Comparison of ENCODE assay signal across 8 cellular contexts in the genomic region with DNA sequence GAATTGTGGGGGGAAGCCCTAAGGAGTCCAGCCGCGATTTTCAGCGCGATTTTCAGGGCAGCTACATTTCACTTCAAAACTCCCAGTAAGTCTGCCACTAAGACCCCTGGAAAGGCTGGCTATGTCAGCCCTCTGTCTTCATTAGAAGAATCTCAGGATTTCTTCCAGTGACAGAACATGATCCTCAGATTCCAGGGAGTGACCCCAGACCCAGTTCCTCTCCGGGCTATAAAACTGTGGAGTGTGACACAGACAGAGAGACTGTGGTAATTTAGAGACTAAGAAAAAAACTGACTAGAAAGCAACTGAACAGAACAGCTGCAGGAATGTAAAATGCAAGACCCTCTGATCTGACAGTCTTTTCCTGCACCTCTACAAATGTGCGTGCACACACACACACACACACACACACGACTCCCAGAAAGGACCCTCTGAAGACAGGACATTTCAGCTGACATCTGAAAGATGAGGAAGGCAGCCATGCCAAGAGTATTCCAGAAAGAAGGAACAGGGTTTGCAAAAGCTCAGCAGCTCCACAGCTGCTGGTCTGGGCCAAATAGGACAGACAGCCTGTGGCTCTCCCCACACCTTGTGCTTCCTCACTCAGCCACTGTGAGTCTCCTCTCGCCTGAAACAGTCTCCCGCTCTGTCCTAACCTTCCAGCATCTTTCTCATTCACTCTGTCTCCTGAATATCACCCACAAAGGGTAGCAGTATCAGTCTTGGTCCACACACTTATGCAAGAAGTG.
DNase-seq lines count a peak whose midpoint lies in the region; ATAC-seq and TF ChIP-seq lines count a peak whose summit lies in the region.

No MANE protein-coding gene starts in this region.

- no TSS peak for BruUV-seq in HCT116 (replicated peaks; lab: Mats Ljungman, UMichigan)

- H3K36me3 Mint-ChIP-seq in activated naive CD8-positive, alpha-beta T cell treated with anti-CD3 and anti-CD28 coated beads, Interleukin-2, amount 10 ng/mL, durations not matched to agents 7 days and 5 days, result peaks cover 5% of the 10 kb centered on the region

- TF ChIP-seq CTCF in HCT116 (IDR thresholded peaks at IDR 0.05 in 2 of 3, conservative IDR thresholded peaks at IDR 0.05 in 1 of 3; ENCODE audit: borderline replicate concordance in 1 of 3, insufficient read depth in 1 of 3, low read depth in 2 of 3, low read length in 2 of 3), result peak in 1 of 3 experiments; percentile 30; a peak in 2 of 6 replicates

- peak overlapping the region in 3 of 11 experiments; percentile 6 to 77 (median 51); a peak in 3 of 22 replicates for H3K27ac ChIP-seq in BLaER1 treated with 17β-estradiol and CSF1 and Interleukin-3, amounts not matched to agents 10 nM and 100 nM
- H3K27ac ChIP-seq in HCT116 (ENCODE audit: low read depth, low read length), result no peak overlapping the region

- H2AFZ ChIP-seq in HCT116 (ENCODE audit: low read depth, low read length, poor library complexity, severe bottlenecking), result no peak overlapping the region

- H3K4me1 Mint-ChIP-seq in activated naive CD8-positive, alpha-beta T cell treated with anti-CD3 and anti-CD28 coated beads, Interleukin-2, amount 10 ng/mL, durations not matched to agents 7 days and 5 days, result peaks cover 25% of the 10 kb centered on the region

- peaks cover 8% of the 10 kb centered on the region for H3K27me3 Mint-ChIP-seq in activated naive CD8-positive, alpha-beta T cell treated with anti-CD3 and anti-CD28 coated beads, Interleukin-2, amount 10 ng/mL, durations not matched to agents 7 days and 5 days

- no peak for DNase-seq in HCT116 (ENCODE audit: low read depth, low spot score)
- no peak for DNase-seq in activated naive CD8-positive, alpha-beta T cell treated with anti-CD3 and anti-CD28 coated beads, Interleukin-2, amount 10 ng/mL, durations not matched to agents 7 days and 5 days
- DNase-seq in kidney tubule cell (ENCODE audit: low spot score), result peak; percentile 15
- DNase-seq in NCI-H1105 (lab: John Stamatoyannopoulos, UW), result no peak

- H3K9me2 ChIP-seq in HCT116 (ENCODE audit: insufficient read depth), result no peaks in the 10 kb centered on the region

- ATAC-seq in HCT116 (peak; percentile 88), GM19395 (IDR thresholded peaks at IDR 0.05; ENCODE audit: unreplicated experiment) (no peak), HG03097 (IDR thresholded peaks at IDR 0.05; ENCODE audit: low FRiP score, unreplicated experiment) (no peak), HG03521 (IDR thresholded peaks at IDR 0.05; ENCODE audit: unreplicated experiment) (no peak)
- ATAC-seq in activated naive CD8-positive, alpha-beta T cell treated with anti-CD3 and anti-CD28 coated beads, Interleukin-2, amount 10 ng/mL, durations not matched to agents 7 days and 5 days (ENCODE audit: low read depth), result no peak

- peaks cover 0 to 76% (median 21%) of the 10 kb centered on the region in 11 experiments; a peak in 13 of 22 replicates for H3K27me3 ChIP-seq in BLaER1 treated with 17β-estradiol and CSF1 and Interleukin-3, amounts not matched to agents 10 nM and 100 nM
- H3K27me3 ChIP-seq in HCT116 (ENCODE audit: insufficient read depth, low read length), result 0 out of 2 replicates have a peak, but pooled peaks cover 4% of the 10 kb centered on the region

- POLR2A ChIA-PET in HCT116 (lab: Charles Lee), result interaction anchor here (1.4 kb wide), 1 partner anchor 47 kb away, joined by 3 read pairs; no protein-coding TSS in a partner anchor
- POLR2A ChIA-PET in activated naive CD8-positive, alpha-beta T cell treated with anti-CD3 and anti-CD28 coated beads, Interleukin-2, amount 10 ng/mL, durations not matched to agents 7 days and 5 days (lab: Charles Lee), result interaction anchor here (0.6 to 1.3 kb wide), 2 partner anchors 26 to 180 kb away, joined by 3 read pairs; no protein-coding TSS in a partner anchor

- H3K79me2 ChIP-seq in HCT116 (ENCODE audit: insufficient read depth, low read length), result no peaks in the 10 kb centered on the region

- H3K9me3 ChIP-seq in BLaER1 treated with 17β-estradiol and CSF1 and Interleukin-3, amounts not matched to agents 10 nM and 100 nM (replicated peaks in 1 of 11), result no peaks in the 10 kb centered on the region; a peak in 1 of 22 replicates
- H3K9me3 ChIP-seq in HCT116 (ENCODE audit: control insufficient read depth in 1 of 2, insufficient read depth in 1 of 2, low read depth in 1 of 2, low read length in 2 of 2), result no peaks in the 10 kb centered on the region

- H3K9ac ChIP-seq in BLaER1 treated with 17β-estradiol and CSF1 and Interleukin-3, amounts not matched to agents 10 nM and 100 nM, result no peak overlapping the region
- H3K9ac ChIP-seq in HCT116 (ENCODE audit: low read length), result no peak overlapping the region

- H3K4me2 ChIP-seq in BLaER1 treated with 17β-estradiol and CSF1 and Interleukin-3, amounts not matched to agents 10 nM and 100 nM, result peak overlapping the region; percentile 68 to 83 (median 72)
- H3K4me2 ChIP-seq in HCT116 (ENCODE audit: low read length), result no peak overlapping the region

- no peak overlapping the region for H3K4me3 Mint-ChIP-seq in activated naive CD8-positive, alpha-beta T cell treated with anti-CD3 and anti-CD28 coated beads, Interleukin-2, amount 10 ng/mL, durations not matched to agents 7 days and 5 days

- H4K20me1 ChIP-seq in BLaER1 treated with 17β-estradiol and CSF1 and Interleukin-3, amounts not matched to agents 10 nM and 100 nM, result peaks cover 0 to 27% (median 6%) of the 10 kb centered on the region in 11 experiments; a peak in 8 of 22 replicates
- H4K20me1 ChIP-seq in HCT116 (ENCODE audit: insufficient read depth), result no peaks in the 10 kb centered on the region

- H3K9me3 Mint-ChIP-seq in activated naive CD8-positive, alpha-beta T cell treated with anti-CD3 and anti-CD28 coated beads, Interleukin-2, amount 10 ng/mL, durations not matched to agents 7 days and 5 days, result peaks cover 1% of the 10 kb centered on the region

- H3K4me3 ChIP-seq in BLaER1 treated with 17β-estradiol and CSF1 and Interleukin-3, amounts not matched to agents 10 nM and 100 nM, result no peak overlapping the region
- H3K4me3 ChIP-seq in HCT116 (replicated peaks in 1 of 2; ENCODE audit: low read depth in 1 of 2, low read length in 2 of 2), result no peak overlapping the region

- intact Hi-C loops in HCT116 (cut with micrococcal nuclease), result loop anchor here (2.0 kb wide), 1 partner anchor 90 kb away; no protein-coding TSS in a partner anchor

- TF ChIP-seq POLR2A in HCT116 (IDR thresholded peaks at IDR 0.05; ENCODE audit: borderline replicate concordance, extremely low read depth, insufficient read depth, insufficient read length), result no peak

- CTCF ChIA-PET in HCT116 (lab: Charles Lee), result interaction anchor here (1.2 kb wide), 1 partner anchor 13 kb away, joined by 3 read pairs; no protein-coding TSS in a partner anchor

- peak; percentile 37; the same call in 1 of the 2 replicates for TF ChIP-seq RAD21 in HCT116 (IDR thresholded peaks at IDR 0.05; ENCODE audit: low read depth)

- peaks cover 38 to 70% (median 49%) of the 10 kb centered on the region in 10 experiments for H3K4me1 ChIP-seq in BLaER1 treated with 17β-estradiol and CSF1 and Interleukin-3, amounts not matched to agents 10 nM and 100 nM
- H3K4me1 ChIP-seq in HCT116 (ENCODE audit: control insufficient read depth in 1 of 2, insufficient read depth in 2 of 2, low read length in 2 of 2), result no peaks in the 10 kb centered on the region

- RAD21 ChIA-PET in HCT116 (lab: Charles Lee; ENCODE audit: low non-redundant PET in 1 of 2, low total read pairs in 2 of 2, uncharacterized antibody in 2 of 2, unreplicated experiment in 2 of 2), result interaction anchor here in 1 of 2 experiments (0.8 kb wide), 1 partner anchor 184 kb away, joined by 3 read pairs; no protein-coding TSS in a partner anchor

- H3K36me3 ChIP-seq in BLaER1 treated with 17β-estradiol and CSF1 and Interleukin-3, amounts not matched to agents 10 nM and 100 nM, result no peaks in the 10 kb centered on the region
- H3K36me3 ChIP-seq in HCT116 (ENCODE audit: control insufficient read depth in 1 of 2, insufficient read depth in 2 of 2, low read length in 2 of 2), result no peaks in the 10 kb centered on the region

- H3K27ac Mint-ChIP-seq in activated naive CD8-positive, alpha-beta T cell treated with anti-CD3 and anti-CD28 coated beads, Interleukin-2, amount 10 ng/mL, durations not matched to agents 7 days and 5 days, result peak overlapping the region; percentile 45

TF ChIP-seq in HCT116, 20 proteins besides CTCF, POLR2A, EP300 and RAD21:
- no peak for TF ChIP-seq CEBPB (IDR thresholded peaks at IDR 0.05; ENCODE audit: low read depth)
- TF ChIP-seq, protein P1, sequence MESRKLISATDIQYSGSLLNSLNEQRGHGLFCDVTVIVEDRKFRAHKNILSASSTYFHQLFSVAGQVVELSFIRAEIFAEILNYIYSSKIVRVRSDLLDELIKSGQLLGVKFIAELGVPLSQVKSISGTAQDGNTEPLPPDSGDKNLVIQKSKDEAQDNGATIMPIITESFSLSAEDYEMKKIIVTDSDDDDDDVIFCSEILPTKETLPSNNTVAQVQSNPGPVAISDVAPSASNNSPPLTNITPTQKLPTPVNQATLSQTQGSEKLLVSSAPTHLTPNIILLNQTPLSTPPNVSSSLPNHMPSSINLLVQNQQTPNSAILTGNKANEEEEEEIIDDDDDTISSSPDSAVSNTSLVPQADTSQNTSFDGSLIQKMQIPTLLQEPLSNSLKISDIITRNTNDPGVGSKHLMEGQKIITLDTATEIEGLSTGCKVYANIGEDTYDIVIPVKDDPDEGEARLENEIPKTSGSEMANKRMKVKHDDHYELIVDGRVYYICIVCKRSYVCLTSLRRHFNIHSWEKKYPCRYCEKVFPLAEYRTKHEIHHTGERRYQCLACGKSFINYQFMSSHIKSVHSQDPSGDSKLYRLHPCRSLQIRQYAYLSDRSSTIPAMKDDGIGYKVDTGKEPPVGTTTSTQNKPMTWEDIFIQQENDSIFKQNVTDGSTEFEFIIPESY (IDR thresholded peaks at IDR 0.05; ENCODE audit: extremely low read depth, insufficient replicate concordance, low read length), result no peak
- TF ChIP-seq, protein P2, sequence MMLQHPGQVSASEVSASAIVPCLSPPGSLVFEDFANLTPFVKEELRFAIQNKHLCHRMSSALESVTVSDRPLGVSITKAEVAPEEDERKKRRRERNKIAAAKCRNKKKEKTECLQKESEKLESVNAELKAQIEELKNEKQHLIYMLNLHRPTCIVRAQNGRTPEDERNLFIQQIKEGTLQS (IDR thresholded peaks at IDR 0.05), result no peak
